1 cellular context compared by ENCODE assay signal in genomic region chr18:80010551-80010906, GRCh38.
TF ChIP-seq lines count a peak whose summit lies in the region.

No MANE protein-coding gene starts in this region.

TF ChIP-seq in SK-N-SH treated with all-trans-retinoic acid at 6 μM for 48 hours, 23 proteins besides CTCF, POLR2A, EP300 and RAD21 (continued from another document):
- TF ChIP-seq, protein P1, sequence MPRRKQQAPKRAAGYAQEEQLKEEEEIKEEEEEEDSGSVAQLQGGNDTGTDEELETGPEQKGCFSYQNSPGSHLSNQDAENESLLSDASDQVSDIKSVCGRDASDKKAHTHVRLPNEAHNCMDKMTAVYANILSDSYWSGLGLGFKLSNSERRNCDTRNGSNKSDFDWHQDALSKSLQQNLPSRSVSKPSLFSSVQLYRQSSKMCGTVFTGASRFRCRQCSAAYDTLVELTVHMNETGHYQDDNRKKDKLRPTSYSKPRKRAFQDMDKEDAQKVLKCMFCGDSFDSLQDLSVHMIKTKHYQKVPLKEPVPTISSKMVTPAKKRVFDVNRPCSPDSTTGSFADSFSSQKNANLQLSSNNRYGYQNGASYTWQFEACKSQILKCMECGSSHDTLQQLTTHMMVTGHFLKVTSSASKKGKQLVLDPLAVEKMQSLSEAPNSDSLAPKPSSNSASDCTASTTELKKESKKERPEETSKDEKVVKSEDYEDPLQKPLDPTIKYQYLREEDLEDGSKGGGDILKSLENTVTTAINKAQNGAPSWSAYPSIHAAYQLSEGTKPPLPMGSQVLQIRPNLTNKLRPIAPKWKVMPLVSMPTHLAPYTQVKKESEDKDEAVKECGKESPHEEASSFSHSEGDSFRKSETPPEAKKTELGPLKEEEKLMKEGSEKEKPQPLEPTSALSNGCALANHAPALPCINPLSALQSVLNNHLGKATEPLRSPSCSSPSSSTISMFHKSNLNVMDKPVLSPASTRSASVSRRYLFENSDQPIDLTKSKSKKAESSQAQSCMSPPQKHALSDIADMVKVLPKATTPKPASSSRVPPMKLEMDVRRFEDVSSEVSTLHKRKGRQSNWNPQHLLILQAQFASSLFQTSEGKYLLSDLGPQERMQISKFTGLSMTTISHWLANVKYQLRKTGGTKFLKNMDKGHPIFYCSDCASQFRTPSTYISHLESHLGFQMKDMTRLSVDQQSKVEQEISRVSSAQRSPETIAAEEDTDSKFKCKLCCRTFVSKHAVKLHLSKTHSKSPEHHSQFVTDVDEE (CRISPR knock-in tag; IDR thresholded peaks at IDR 0.05) = no peak
- TF ChIP-seq TCF4 (CRISPR knock-in tag; IDR thresholded peaks at IDR 0.05; ENCODE audit: borderline replicate concordance) (no peak), ZNF565 (CRISPR knock-in tag; conservative IDR thresholded peaks at IDR 0.05; ENCODE audit: low read depth) (no peak), RARB (CRISPR knock-in tag; IDR thresholded peaks at IDR 0.05) (no peak), ISL1 (CRISPR knock-in tag; IDR thresholded peaks at IDR 0.05) (no peak)
- TF ChIP-seq, protein P2, sequence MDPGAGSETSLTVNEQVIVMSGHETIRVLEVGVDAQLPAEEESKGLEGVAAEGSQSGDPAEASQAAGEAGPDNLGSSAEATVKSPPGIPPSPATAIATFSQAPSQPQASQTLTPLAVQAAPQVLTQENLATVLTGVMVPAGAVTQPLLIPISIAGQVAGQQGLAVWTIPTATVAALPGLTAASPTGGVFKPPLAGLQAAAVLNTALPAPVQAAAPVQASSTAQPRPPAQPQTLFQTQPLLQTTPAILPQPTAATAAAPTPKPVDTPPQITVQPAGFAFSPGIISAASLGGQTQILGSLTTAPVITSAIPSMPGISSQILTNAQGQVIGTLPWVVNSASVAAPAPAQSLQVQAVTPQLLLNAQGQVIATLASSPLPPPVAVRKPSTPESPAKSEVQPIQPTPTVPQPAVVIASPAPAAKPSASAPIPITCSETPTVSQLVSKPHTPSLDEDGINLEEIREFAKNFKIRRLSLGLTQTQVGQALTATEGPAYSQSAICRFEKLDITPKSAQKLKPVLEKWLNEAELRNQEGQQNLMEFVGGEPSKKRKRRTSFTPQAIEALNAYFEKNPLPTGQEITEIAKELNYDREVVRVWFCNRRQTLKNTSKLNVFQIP (CRISPR knock-in tag; IDR thresholded peaks at IDR 0.05; ENCODE audit: borderline replicate concordance, low read depth) = no peak
- TF ChIP-seq, protein P3, sequence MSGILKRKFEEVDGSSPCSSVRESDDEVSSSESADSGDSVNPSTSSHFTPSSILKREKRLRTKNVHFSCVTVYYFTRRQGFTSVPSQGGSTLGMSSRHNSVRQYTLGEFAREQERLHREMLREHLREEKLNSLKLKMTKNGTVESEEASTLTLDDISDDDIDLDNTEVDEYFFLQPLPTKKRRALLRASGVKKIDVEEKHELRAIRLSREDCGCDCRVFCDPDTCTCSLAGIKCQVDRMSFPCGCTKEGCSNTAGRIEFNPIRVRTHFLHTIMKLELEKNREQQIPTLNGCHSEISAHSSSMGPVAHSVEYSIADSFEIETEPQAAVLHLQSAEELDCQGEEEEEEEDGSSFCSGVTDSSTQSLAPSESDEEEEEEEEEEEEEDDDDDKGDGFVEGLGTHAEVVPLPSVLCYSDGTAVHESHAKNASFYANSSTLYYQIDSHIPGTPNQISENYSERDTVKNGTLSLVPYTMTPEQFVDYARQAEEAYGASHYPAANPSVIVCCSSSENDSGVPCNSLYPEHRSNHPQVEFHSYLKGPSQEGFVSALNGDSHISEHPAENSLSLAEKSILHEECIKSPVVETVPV (CRISPR knock-in tag; IDR thresholded peaks at IDR 0.05) = no peak
